34 cellular contexts compared by ENCODE assay signal in the genomic region with DNA sequence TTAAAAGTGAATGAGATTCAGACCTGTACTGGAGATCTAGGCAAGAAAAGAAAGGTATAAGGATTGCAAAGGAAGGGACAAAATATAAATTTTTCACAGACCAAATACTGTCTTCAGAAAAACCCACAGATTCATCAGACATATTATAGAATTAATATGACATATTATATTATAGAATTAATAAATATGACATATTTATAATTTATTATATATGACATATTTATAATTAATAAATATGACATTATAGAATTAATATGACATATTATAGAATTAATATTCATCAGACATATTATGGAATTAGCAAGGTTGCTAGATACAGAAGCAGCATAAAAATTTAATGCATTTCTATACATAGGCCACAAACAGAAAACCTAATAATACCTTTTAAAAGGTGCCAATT. TPM values are rescaled to one million over a fixed set of nuclear protein-coding genes. Genes with fewer than 3 reads are reported as not detected.
"Had no signal": no experiment of that assay in that cellular context is flagged by ENCODE, and none has a peak within 500 bp of the region (broad histone marks: within the 10 kb centered on the region; RNA-seq: fewer than 3 reads in every experiment).

No MANE protein-coding gene starts in this region.

- H3K27ac Mint-ChIP-seq: activated CD4-positive, alpha-beta T cell treated with anti-CD3 and anti-CD28 coated beads, Interleukin-2, amount 10 ng/mL, durations not matched to agents 24 days and 14 days; activated naive CD8-positive, alpha-beta T cell treated with anti-CD3 and anti-CD28 coated beads, Interleukin-2, amount 10 ng/mL, durations not matched to agents 7 days and 5 days had no signal

- H3K9me3 Mint-ChIP-seq: activated CD4-positive, alpha-beta T cell treated with anti-CD3 and anti-CD28 coated beads, Interleukin-2, amount 10 ng/mL, durations not matched to agents 24 days and 14 days; activated CD8-positive, alpha-beta T cell treated with anti-CD3 and anti-CD28 coated beads for 36 hours; activated naive CD8-positive, alpha-beta T cell treated with anti-CD3 and anti-CD28 coated beads, Interleukin-2, amount 10 ng/mL, durations not matched to agents 7 days and 5 days; activated T-cell treated with anti-CD3 and anti-CD28 coated beads, Interleukin-2, amount 50 U/mL, for 4 hours had no signal

- H3K27me3 Mint-ChIP-seq: activated CD4-positive, alpha-beta T cell treated with anti-CD3 and anti-CD28 coated beads, Interleukin-2, amount 10 ng/mL, durations not matched to agents 24 days and 14 days; activated CD8-positive, alpha-beta T cell treated with anti-CD3 and anti-CD28 coated beads for 36 hours; activated naive CD8-positive, alpha-beta T cell treated with anti-CD3 and anti-CD28 coated beads, Interleukin-2, amount 10 ng/mL, durations not matched to agents 7 days and 5 days had no signal

- ATAC-seq: activated CD8-positive, alpha-beta T cell treated with anti-CD3 and anti-CD28 coated beads for 36 hours; activated T-cell treated with anti-CD3 and anti-CD28 coated beads, Interleukin-2, amount 50 U/mL, for 4 hours; body of pancreas; PC-3 had no signal

- DNase-seq: activated CD4-positive, alpha-beta T cell treated with anti-CD3 and anti-CD28 coated beads, Interleukin-2, amount 10 ng/mL, durations not matched to agents 24 days and 14 days; activated CD4-positive, alpha-beta T cell treated with anti-CD3 and anti-CD28 coated beads, Interleukin-2, amount 50 U/mL, for 4 hours; activated CD8-positive, alpha-beta T cell treated with anti-CD3 and anti-CD28 coated beads for 36 hours; activated effector memory CD4-positive, alpha-beta T cell treated with anti-CD3 and anti-CD28 coated beads, Interleukin-2, amount 50 U/mL, for 16 hours; activated naive CD4-positive, alpha-beta T cell; activated naive CD4-positive, alpha-beta T cell treated with anti-CD3 and anti-CD28 coated beads, Interleukin-2, amount 50 U/mL, for 16 hours; activated naive CD8-positive, alpha-beta T cell treated with anti-CD3 and anti-CD28 coated beads, Interleukin-2, amount 10 ng/mL, durations not matched to agents 7 days and 5 days; activated T-cell treated with anti-CD3 and anti-CD28 coated beads, Interleukin-2, amount 50 U/mL, for 4 hours; adrenal gland; body of pancreas; Kasumi-1; KG1; MG63; MV-4-11; NCI-H1092; NCI-H146; NCI-H187; NCI-H2029 treated with DMSO at 0.1 percent for 48 hours; NCI-H2107; NCI-H2171; NCI-H510A; NCI-H526; NCI-H748 treated with DMSO at 0.1 percent for 48 hours; NK-92 treated with Interleukin-12 subunit alpha and Interleukin-12 subunit beta, amount 100 ng/mL, for 24 hours; PC-3; Right ventricle myocardium superior; SW 1271; T-helper 1 cell; T-helper 2 cell; T-helper 9 cell; WERI-Rb-1 had no signal

- FAIRE-seq: astrocyte had no signal

- H3K4me1 Mint-ChIP-seq: activated naive CD8-positive, alpha-beta T cell treated with anti-CD3 and anti-CD28 coated beads, Interleukin-2, amount 10 ng/mL, durations not matched to agents 7 days and 5 days had no signal

- H3K4me3 Mint-ChIP-seq: activated CD4-positive, alpha-beta T cell treated with anti-CD3 and anti-CD28 coated beads, Interleukin-2, amount 10 ng/mL, durations not matched to agents 24 days and 14 days; activated CD8-positive, alpha-beta T cell treated with anti-CD3 and anti-CD28 coated beads for 36 hours; activated naive CD8-positive, alpha-beta T cell treated with anti-CD3 and anti-CD28 coated beads, Interleukin-2, amount 10 ng/mL, durations not matched to agents 7 days and 5 days; activated T-cell treated with anti-CD3 and anti-CD28 coated beads, Interleukin-2, amount 50 U/mL, for 4 hours had no signal

RNA-seq across cellular contexts. Expression of a gene that starts 44.7 kb away (rescaled TPM):
- total RNA-seq: body of pancreas, breast epithelium, cardiac septum, PC-3, Right ventricle myocardium superior had no signal
